ENCODE assay signal across 15 cellular contexts in genomic region chr15:37165420-37165819, GRCh38.
A peak's percentile ranks its signal among the peaks of the same experiment; 100 is the strongest.
DNase-seq lines count a peak whose midpoint lies in the region; ATAC-seq and TF ChIP-seq lines count a peak whose summit lies in the region.
"Had no signal": no experiment of that assay in that cellular context is flagged by ENCODE, and none has a peak within 500 bp of the region (broad histone marks: within the 10 kb centered on the region; RNA-seq: fewer than 3 reads in every experiment).

No MANE protein-coding gene starts in this region.

- H3K27ac Mint-ChIP-seq in GM23338, result no peak overlapping the region
- H3K27ac Mint-ChIP-seq in activated naive CD8-positive, alpha-beta T cell treated with anti-CD3 and anti-CD28 coated beads for 36 hours, result no peak overlapping the region
- H3K27ac Mint-ChIP-seq: CD4-positive, alpha-beta memory T cell had no signal

- no peaks in the 10 kb centered on the region for H3K79me2 ChIP-seq in GM23338 (replicated peaks; ENCODE audit: insufficient read depth)

- no peak overlapping the region for H3K4me2 ChIP-seq in GM23338

- DNase-seq in GM23338 (ENCODE audit: low spot score) (no peak), heart left ventricle (no peak), left ventricle myocardium inferior (no peak), retina (peak; percentile 67), RWPE1 (ENCODE audit: low spot score) (no peak)
- no peak for DNase-seq in activated naive CD8-positive, alpha-beta T cell treated with anti-CD3 and anti-CD28 coated beads for 36 hours
- DNase-seq: C1 segment of cervical spinal cord; Calu3; CD4-positive, alpha-beta memory T cell; COR-L47; DMS53; DMS79 treated with DMSO at 0.1 percent for 48 hours; GF-D8; GOT3; HCEC 1CT had no signal

- H3K9me3 Mint-ChIP-seq in GM23338, result no peaks in the 10 kb centered on the region
- H3K9me3 Mint-ChIP-seq in activated naive CD8-positive, alpha-beta T cell treated with anti-CD3 and anti-CD28 coated beads for 36 hours, result peaks cover 2% of the 10 kb centered on the region

- H3K27ac ChIP-seq in GM23338 (ENCODE audit: low read depth), result no peak overlapping the region
- H3K27ac ChIP-seq in heart left ventricle, result no peak overlapping the region
- no peak overlapping the region for H3K27ac ChIP-seq in left ventricle myocardium inferior (replicated peaks)
- H3K27ac ChIP-seq in RWPE1, result no peak overlapping the region

- CTCF ChIA-PET in RWPE1 (lab: Yijun Ruan, JAX), result no interaction called here

- H3F3A ChIP-seq in GM23338 (replicated peaks; ENCODE audit: low read depth), result no peaks in the 10 kb centered on the region

- H3K27me3 ChIP-seq in GM23338 (ENCODE audit: insufficient read depth), result no peaks in the 10 kb centered on the region
- no peaks in the 10 kb centered on the region for H3K27me3 ChIP-seq in heart left ventricle
- H3K27me3 ChIP-seq in left ventricle myocardium inferior (ENCODE audit: low read depth), result no peaks in the 10 kb centered on the region

- ATAC-seq in GM23338 (no peak), heart left ventricle (peak; percentile 80 to 94 (median 92))

- H3K36me3 ChIP-seq in GM23338 (ENCODE audit: insufficient read depth), result no peaks in the 10 kb centered on the region
- H3K36me3 ChIP-seq in heart left ventricle, result no peaks in the 10 kb centered on the region
- no peaks in the 10 kb centered on the region for H3K36me3 ChIP-seq in left ventricle myocardium inferior

- no peaks in the 10 kb centered on the region for H3K9me3 ChIP-seq in heart left ventricle
- H3K9me3 ChIP-seq in left ventricle myocardium inferior (replicated peaks), result no peaks in the 10 kb centered on the region

- intact Hi-C loops in heart left ventricle (cut with DNase I) (no loop called here), left ventricle myocardium inferior (cut with micrococcal nuclease) (no loop called here)

- TF ChIP-seq CTCF in GM23338 (conservative IDR thresholded peaks at IDR 0.05; ENCODE audit: low read depth in 2 of 2) (no peak), heart left ventricle (IDR thresholded peaks at IDR 0.05) (peak in 4 of 12 donors; percentile 6 to 34 (median 16)), left ventricle myocardium inferior (IDR thresholded peaks at IDR 0.05; ENCODE audit: borderline replicate concordance) (peak; percentile 37), RWPE1 (conservative IDR thresholded peaks at IDR 0.05; ENCODE audit: low read depth) (no peak)

- WGBS in heart left ventricle, 4 donors, result 47 to 65% (median 51%) methylated on average over 3 of the region's 3 CpGs

- no peak overlapping the region for H3K4me3 Mint-ChIP-seq in GM23338
- H3K4me3 Mint-ChIP-seq in activated naive CD8-positive, alpha-beta T cell treated with anti-CD3 and anti-CD28 coated beads for 36 hours, result no peak overlapping the region
- H3K4me3 Mint-ChIP-seq: CD4-positive, alpha-beta memory T cell had no signal

- no peaks in the 10 kb centered on the region for H4K20me1 ChIP-seq in GM23338 (replicated peaks; ENCODE audit: insufficient read depth)

- no peaks in the 10 kb centered on the region for H3K27me3 Mint-ChIP-seq in GM23338 (ENCODE audit: insufficient read depth, low read depth, poor library complexity)
- peaks cover 12% of the 10 kb centered on the region for H3K27me3 Mint-ChIP-seq in activated naive CD8-positive, alpha-beta T cell treated with anti-CD3 and anti-CD28 coated beads for 36 hours
- H3K27me3 Mint-ChIP-seq: CD4-positive, alpha-beta memory T cell had no signal

- no peaks in the 10 kb centered on the region for H3K4me1 ChIP-seq in GM23338 (ENCODE audit: insufficient read depth)
- peaks cover 0 to 6% (median 0%) of the 10 kb centered on the region in 12 donors for H3K4me1 ChIP-seq in heart left ventricle
- H3K4me1 ChIP-seq in left ventricle myocardium inferior, result no peaks in the 10 kb centered on the region

- H2AFZ ChIP-seq in GM23338, result peak overlapping the region; percentile 60; the same call in 1 of the 2 replicates

- no peaks in the 10 kb centered on the region for H3K36me3 Mint-ChIP-seq in GM23338 (ENCODE audit: low read depth)
- no peaks in the 10 kb centered on the region for H3K36me3 Mint-ChIP-seq in activated naive CD8-positive, alpha-beta T cell treated with anti-CD3 and anti-CD28 coated beads for 36 hours
- H3K36me3 Mint-ChIP-seq: CD4-positive, alpha-beta memory T cell had no signal

- no peaks in the 10 kb centered on the region for H3K4me1 Mint-ChIP-seq in GM23338
- no peaks in the 10 kb centered on the region for H3K4me1 Mint-ChIP-seq in activated naive CD8-positive, alpha-beta T cell treated with anti-CD3 and anti-CD28 coated beads for 36 hours
- H3K4me1 Mint-ChIP-seq: CD4-positive, alpha-beta memory T cell had no signal

- POLR2A ChIA-PET in RWPE1 (lab: Yijun Ruan, JAX; ENCODE audit: low non-redundant PET), result no interaction called here

- H3K4me3 ChIP-seq in GM23338 (no peak overlapping the region), heart left ventricle (no peak overlapping the region), left ventricle myocardium inferior (no peak overlapping the region)

- no peaks in the 10 kb centered on the region for H3K9me2 ChIP-seq in GM23338 (ENCODE audit: insufficient read depth)

- TF ChIP-seq POLR2A in heart left ventricle (IDR thresholded peaks at IDR 0.05), result no peak

TF ChIP-seq in GM23338, 12 proteins besides CTCF, POLR2A, EP300 and RAD21:
- no peak for TF ChIP-seq ZNF462 (CRISPR knock-in tag; IDR thresholded peaks at IDR 0.05)
TF ChIP-seq in GM23338: peak in this region for 0.
